ENCODE assay signal across 8 cellular contexts in the genomic region with DNA sequence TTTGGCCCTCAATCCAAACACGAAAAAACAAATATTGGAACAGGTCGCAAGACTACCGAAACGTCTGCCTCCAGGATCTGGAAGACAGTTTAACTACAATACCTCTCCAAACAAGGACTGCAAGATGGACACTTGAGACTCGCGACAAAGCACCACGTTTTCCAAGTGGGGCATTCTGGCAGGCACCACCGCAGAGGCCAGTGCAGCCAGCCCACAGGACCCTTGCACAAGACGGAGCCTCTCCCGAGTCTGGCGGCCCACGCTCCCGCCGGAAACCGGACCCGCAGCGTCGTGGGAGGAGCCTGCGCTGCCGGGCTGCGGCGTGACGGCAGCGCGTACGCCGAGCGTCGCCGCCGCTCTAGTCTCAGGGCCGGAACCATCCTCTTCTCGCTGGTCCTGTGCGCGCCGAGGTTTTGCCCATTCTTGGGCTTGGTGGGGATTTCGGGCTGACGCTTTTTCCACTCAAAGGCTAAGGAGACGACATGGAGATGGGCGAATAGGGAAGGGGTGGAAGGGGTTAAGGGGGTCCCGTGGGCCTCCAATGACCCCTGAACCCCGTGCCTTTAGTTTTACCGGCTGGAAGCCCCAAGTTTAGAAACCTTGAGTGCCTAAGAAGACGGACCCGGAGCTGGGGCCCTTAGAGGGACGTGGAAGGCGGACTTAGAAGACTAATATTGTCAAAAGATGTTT. TPM values are rescaled to one million over a fixed set of nuclear protein-coding genes. Genes with fewer than 3 reads are reported as not detected.
DNase-seq lines count a peak whose midpoint lies in the region; ATAC-seq, FAIRE-seq and TF ChIP-seq lines count a peak whose summit lies in the region.

A gene (minus strand): TSS at position 283 of the 690 bp plus-strand sequence. CDS start 109 bp downstream, at position 174.

- ATAC-seq in GM18858 (IDR thresholded peaks at IDR 0.05; ENCODE audit: unreplicated experiment) (peak; percentile 98), HG03066 (IDR thresholded peaks at IDR 0.05; ENCODE audit: low read depth, unreplicated experiment) (peak; percentile 99)

- BruUV-seq in A673 (replicated peaks; lab: Mats Ljungman, UMichigan): no TSS peak

- TF ChIP-seq CTCF in A673 (conservative IDR thresholded peaks at IDR 0.05; ENCODE audit: low read depth, low read length): no peak
- TF ChIP-seq CTCF in WI38 (IDR thresholded peaks at IDR 0.05; ENCODE audit: low read depth, low read length): no peak
- no peak for TF ChIP-seq CTCF in bronchial epithelial cell (IDR thresholded peaks at IDR 0.05; ENCODE audit: insufficient read depth, low read length, severe bottlenecking)

- H3K36me3 ChIP-seq in A673 (ENCODE audit: insufficient read depth, low read length, poor library complexity, severe bottlenecking) (peaks cover 10% of the 10 kb centered on the region), bronchial epithelial cell (ENCODE audit: control insufficient read depth, insufficient read depth, low read length) (peaks cover 5% of the 10 kb centered on the region)

- H3K4me1 ChIP-seq in A673 (ENCODE audit: insufficient read depth, low read length, poor library complexity, severe bottlenecking): no peaks in the 10 kb centered on the region

- DNase-seq in A673 (ENCODE audit: low spot score) (peak; percentile 91), NCI-H2196 (lab: John Stamatoyannopoulos, UW; ENCODE audit: unreplicated experiment) (peak; percentile 91), bronchial epithelial cell (ENCODE audit: low read depth) (peak; percentile 71), iris pigment epithelial cell (ENCODE audit: low read depth) (peak; percentile 88)
- DNase-seq in stimulated activated CD4-positive, alpha-beta T cell treated with anti-CD3 and anti-CD28 coated beads, Interleukin-12 subunit alpha, Interleukin-12 subunit beta, amount 100 ng/mL, for 4 hours: peak; percentile 76

- CTCF ChIA-PET in A673 (lab: Charles Lee): no interaction called here

- H3K27ac ChIP-seq in A673 (ENCODE audit: low read depth, low read length, poor library complexity, severe bottlenecking): peak within 1 kb of the TSS; percentile 88

- POLR2A ChIA-PET in A673 (lab: Charles Lee; ENCODE audit: low non-redundant PET): no interaction called here

- intact Hi-C loops in A673 (cut with micrococcal nuclease; ENCODE audit: unreplicated experiment): no loop called here

- H3K27me3 ChIP-seq in A673 (replicated peaks; ENCODE audit: insufficient read depth, low read depth, low read length, poor library complexity) (no peaks in the 10 kb centered on the region), bronchial epithelial cell (ENCODE audit: control insufficient read depth, insufficient read depth, low read length) (no peaks in the 10 kb centered on the region)

- no peak for FAIRE-seq in bronchial epithelial cell (lab: Jason Lieb, UNC)

- H3K4me3 ChIP-seq in A673 (ENCODE audit: low read depth, low read length, poor library complexity, severe bottlenecking): peak within 1 kb of the TSS; percentile 94
- H3K4me3 ChIP-seq in WI38 (ENCODE audit: low read depth, low read length): peak within 1 kb of the TSS; percentile 96
- peak within 1 kb of the TSS; percentile 57 for H3K4me3 ChIP-seq in bronchial epithelial cell (ENCODE audit: low read depth, low read length)

- H3K9me3 ChIP-seq in A673 (ENCODE audit: low read depth, low read length, poor library complexity, severe bottlenecking): no peaks in the 10 kb centered on the region

RNA-seq across cellular contexts. Expression of the gene that starts here (rescaled TPM):
- total RNA-seq in A673 (2021) (29.2 and 36.7 TPM in 2 replicates), bronchial epithelial cell (19.1 and 25.0 TPM in 2 replicates)

Comparison
In these comparisons a context has a peak if more than half of its experiments do, and no peak if none do; other contexts are left out.
1. Peak in every context shown above with its lines: DNase-seq, ATAC-seq, H3K4me3 ChIP-seq and H3K27ac ChIP-seq.